Comparison of ENCODE assay signal across 25 cellular contexts in genomic region chr7:128918266-128918665, GRCh38. TPM values are rescaled to one million over a fixed set of nuclear protein-coding genes. Genes with fewer than 3 reads are reported as not detected.
DNase-seq lines count a peak whose midpoint lies in the region; ATAC-seq and TF ChIP-seq lines count a peak whose summit lies in the region.
"Had no signal": no experiment of that assay in that cellular context is flagged by ENCODE, and none has a peak within 500 bp of the region (broad histone marks: within the 10 kb centered on the region; RNA-seq: fewer than 3 reads in every experiment).

No MANE protein-coding gene starts in this region.

- no peaks in the 10 kb centered on the region for H3K9me3 ChIP-seq in Peyer's patch
- no peaks in the 10 kb centered on the region for H3K9me3 ChIP-seq in sigmoid colon
- no peaks in the 10 kb centered on the region for H3K9me3 ChIP-seq in Karpas-422 (ENCODE audit: low read length)
- H3K9me3 ChIP-seq: MG63 had no signal

- no peak for TF ChIP-seq EP300 in sigmoid colon (IDR thresholded peaks at IDR 0.05)

- H3K9me2 ChIP-seq in Karpas-422 (replicated peaks; ENCODE audit: insufficient read depth, low read length): no peaks in the 10 kb centered on the region

- no peak overlapping the region for H3K4me2 ChIP-seq in Karpas-422 (ENCODE audit: low read depth, low read length, poor library complexity, severe bottlenecking)

- peaks cover 0 to 10% (median 3%) of the 10 kb centered on the region in 4 donors for H3K4me1 ChIP-seq in Peyer's patch
- peaks cover 0 to 16% (median 14%) of the 10 kb centered on the region in 4 donors for H3K4me1 ChIP-seq in sigmoid colon
- H3K4me1 ChIP-seq in Karpas-422 (ENCODE audit: low read length): peaks cover 25% of the 10 kb centered on the region

- no peaks in the 10 kb centered on the region for H3K36me3 Mint-ChIP-seq in activated T-cell treated with anti-CD3 and anti-CD28 coated beads, Interleukin-2, amount 50 U/mL, for 24 hours (ENCODE audit: low read depth)

- 87 to 91% methylated on average over 4 of the region's 4 CpGs for WGBS in sigmoid colon, 2 donors

- DNase-seq in activated CD4-positive, CD25-positive, alpha-beta regulatory T cell treated with anti-CD3 and anti-CD28 coated beads, Interleukin-2, amount 50 U/mL, for 72 hours: peak; percentile 13
- DNase-seq in Peyer's patch (peak in 2 of 3 donors; percentile 27 to 30), mesenteric fat pad (ENCODE audit: low spot score) (peak; percentile 72), sigmoid colon (peak; percentile 52), activated gamma-delta T cell (lab: John Stamatoyannopoulos, UW) (no peak), Karpas-422 (no peak)
- DNase-seq in activated T-cell treated with anti-CD3 and anti-CD28 coated beads, Interleukin-2, amount 50 U/mL, for 24 hours: no peak
- DNase-seq: Calu3; DMS79 treated with DMSO at 0.1 percent for 48 hours; GF-D8; GOT3; HCEC 1CT; KBM-7; MG63; NCI-H2029; NCI-H446 treated with DMSO at 0.1 percent for 48 hours; NCI-H82; NK-92 treated with Interleukin-12 subunit alpha and Interleukin-12 subunit beta, amount 100 ng/mL, for 24 hours; PC-3; SHP77 treated with DMSO at 0.1 percent for 48 hours had no signal

- no peak overlapping the region for H3K27ac Mint-ChIP-seq in activated T-cell treated with anti-CD3 and anti-CD28 coated beads, Interleukin-2, amount 50 U/mL, for 24 hours
- H3K27ac Mint-ChIP-seq: B cell had no signal

- no peaks in the 10 kb centered on the region for H3K9me3 Mint-ChIP-seq in activated T-cell treated with anti-CD3 and anti-CD28 coated beads, Interleukin-2, amount 50 U/mL, for 24 hours

- no peak overlapping the region for H3K4me3 Mint-ChIP-seq in activated T-cell treated with anti-CD3 and anti-CD28 coated beads, Interleukin-2, amount 50 U/mL, for 24 hours
- H3K4me3 Mint-ChIP-seq: B cell had no signal

- TF ChIP-seq POLR2A in Peyer's patch (IDR thresholded peaks at IDR 0.05) (no peak), sigmoid colon (IDR thresholded peaks at IDR 0.05) (no peak)

- H3K27ac ChIP-seq in Peyer's patch (no peak overlapping the region), sigmoid colon (no peak overlapping the region), Karpas-422 (ENCODE audit: low read length) (no peak overlapping the region)
- H3K27ac ChIP-seq: 22Rv1, C4-2B had no signal

- H3K27me3 ChIP-seq in Peyer's patch (peaks cover 0 to 3% of the 10 kb centered on the region in 2 donors), sigmoid colon (peaks cover 8 to 55% (median 43%) of the 10 kb centered on the region in 3 donors), Karpas-422 (ENCODE audit: low read length) (no peaks in the 10 kb centered on the region)
- H3K27me3 ChIP-seq: MG63 had no signal

- intact Hi-C loops in sigmoid colon (cut with DNase I): no loop called here

- no peak overlapping the region for H3K9ac ChIP-seq in Karpas-422 (ENCODE audit: low read length)

- ATAC-seq in activated CD4-positive, CD25-positive, alpha-beta regulatory T cell treated with anti-CD3 and anti-CD28 coated beads, Interleukin-2, amount 50 U/mL, for 24 hours: no peak
- ATAC-seq: PC-3 had no signal

- TF ChIP-seq CTCF in Peyer's patch (IDR thresholded peaks at IDR 0.05) (no peak), sigmoid colon (IDR thresholded peaks at IDR 0.05) (no peak)

- H3K27me3 Mint-ChIP-seq in activated T-cell treated with anti-CD3 and anti-CD28 coated beads, Interleukin-2, amount 50 U/mL, for 24 hours: peaks cover 42% of the 10 kb centered on the region

- no peaks in the 10 kb centered on the region for H3K36me3 ChIP-seq in Peyer's patch
- no peaks in the 10 kb centered on the region for H3K36me3 ChIP-seq in sigmoid colon
- no peaks in the 10 kb centered on the region for H3K36me3 ChIP-seq in Karpas-422 (ENCODE audit: insufficient read depth, low read length)
- H3K36me3 ChIP-seq: MG63 had no signal

- no peaks in the 10 kb centered on the region for H4K20me1 ChIP-seq in Karpas-422 (ENCODE audit: insufficient read depth, low read depth, low read length)

- no peak overlapping the region for H3K4me3 ChIP-seq in Peyer's patch
- H3K4me3 ChIP-seq in sigmoid colon: no peak overlapping the region
- no peak overlapping the region for H3K4me3 ChIP-seq in Karpas-422 (ENCODE audit: low read length)
- H3K4me3 ChIP-seq: MG63 had no signal

- H3K79me2 ChIP-seq in Karpas-422 (ENCODE audit: low read length): no peaks in the 10 kb centered on the region

- no peak overlapping the region for H2AFZ ChIP-seq in Karpas-422 (ENCODE audit: low read length)

- H3K4me1 Mint-ChIP-seq in activated T-cell treated with anti-CD3 and anti-CD28 coated beads, Interleukin-2, amount 50 U/mL, for 24 hours (ENCODE audit: low read depth): peaks cover 4% of the 10 kb centered on the region

RNA-seq across cellular contexts. Expression of gene KCP, which starts 7.8 kb away (rescaled TPM):
- total RNA-seq in Peyer's patch: 10 to 100 TPM in 1 of 4 donors, 1 to 10 TPM in 3; 3.3 to 14.1 (median 6.7) TPM
- total RNA-seq in mesenteric fat pad: 5.1 TPM
- total RNA-seq in sigmoid colon: under 1 TPM in 3 of 4 donors, not detected in 1; 0.14 to 0.36 (median 0.28) TPM
- under 1 TPM in 1 of 3 donors, not detected in 2; 0.42 TPM for polyA plus RNA-seq in sigmoid colon
- 1.6 and 11.7 TPM in 2 replicates for total RNA-seq in Karpas-422 (2014; rRNA removed; shearing (Covaris generic); ENCODE audit: low replicate concordance)
- total RNA-seq: RPMI7951 had no signal

RNA-seq across cellular contexts. Expression of gene IRF5, which starts 19.5 kb away (rescaled TPM):
- 10 to 100 TPM; 16.9 to 27.1 (median 21.7) TPM for total RNA-seq in Peyer's patch
- 17.3 TPM for total RNA-seq in mesenteric fat pad
- total RNA-seq in sigmoid colon: 10 to 100 TPM in 1 of 4 donors, 1 to 10 TPM in 3; 6.0 to 15.3 (median 8.1) TPM
- 10 to 100 TPM in 1 of 3 donors, 1 to 10 TPM in 2; 4.6 to 11.3 (median 4.8) TPM for polyA plus RNA-seq in sigmoid colon
- 7.8 and 11.5 TPM in 2 replicates for total RNA-seq in Karpas-422 (2014; rRNA removed; shearing (Covaris generic); ENCODE audit: low replicate concordance)
- total RNA-seq: RPMI7951 had no signal

RNA-seq across cellular contexts. Expression of gene ATP6V1F, which starts 55.6 kb away (rescaled TPM):
- 10 to 100 TPM; 71.3 to 88.3 (median 84.6) TPM for total RNA-seq in Peyer's patch
- 160 TPM for total RNA-seq in mesenteric fat pad
- total RNA-seq in sigmoid colon: 100 to 1,000 TPM in 3 of 4 donors, 10 to 100 TPM in 1; 96.7 to 138 (median 131) TPM
- 100 to 1,000 TPM; 148 to 214 (median 183) TPM for polyA plus RNA-seq in sigmoid colon
- 184 and 208 TPM in 2 replicates for total RNA-seq in Karpas-422 (2014; rRNA removed; shearing (Covaris generic); ENCODE audit: low replicate concordance)

Comparison
In these comparisons a context has a peak if more than half of its experiments do, and no peak if none do; other contexts are left out.
1. DNase-seq: peak in activated CD4-positive, CD25-positive, alpha-beta regulatory T cell treated with anti-CD3 and anti-CD28 coated beads, Interleukin-2, amount 50 U/mL, for 72 hours (single experiment), Peyer's patch (2 of 3), mesenteric fat pad (single experiment) and sigmoid colon (single experiment); none in activated gamma-delta T cell (single experiment), activated T-cell treated with anti-CD3 and anti-CD28 coated beads, Interleukin-2, amount 50 U/mL, for 24 hours (single experiment) and Karpas-422 (single experiment).